ENCODE assay signal across 24 cellular contexts in genomic region chr6:136421537-136422158, GRCh38.
A peak's percentile ranks its signal among the peaks of the same experiment; 100 is the strongest.
DNase-seq lines count a peak whose midpoint lies in the region; ATAC-seq and TF ChIP-seq lines count a peak whose summit lies in the region.
"Had no signal": no experiment of that assay in that cellular context is flagged by ENCODE, and none has a peak within 500 bp of the region (broad histone marks: within the 10 kb centered on the region; RNA-seq: fewer than 3 reads in every experiment).

No MANE protein-coding gene starts in this region.

- TF ChIP-seq POLR2A in transverse colon (IDR thresholded peaks at IDR 0.05) = no peak

- H3K4me2 ChIP-seq in PC-3 (ENCODE audit: low read length) (no peak overlapping the region), trophoblast cell (ENCODE audit: low read length) (no peak overlapping the region)

- no peak for TF ChIP-seq EP300 in transverse colon (IDR thresholded peaks at IDR 0.05; ENCODE audit: low read depth)

- H3K23ac ChIP-seq in trophoblast cell (ENCODE audit: low read length) = no peak overlapping the region

- ATAC-seq in PC-3 = no peak
- ATAC-seq in GM21515 (IDR thresholded peaks at IDR 0.05; ENCODE audit: unreplicated experiment) = no peak
- ATAC-seq: CD8-positive, alpha-beta T cell; HepG2 had no signal

- H3K79me2 ChIP-seq in PC-3 (ENCODE audit: low read length) (no peaks in the 10 kb centered on the region), trophoblast cell (ENCODE audit: control insufficient read depth, insufficient read depth, low read length, poor library complexity) (no peaks in the 10 kb centered on the region)

- H3K9me2 ChIP-seq in PC-3 (replicated peaks; ENCODE audit: low read length) = no peaks in the 10 kb centered on the region

- 0 out of 2 replicates have a peak overlapping the region, but pooled peaks have one; percentile 18 for H3K27ac ChIP-seq in PC-3 (ENCODE audit: low read length)
- peak overlapping the region; percentile 4 for H3K27ac ChIP-seq in layer of hippocampus (ENCODE audit: low read depth, low read length)
- H3K27ac ChIP-seq in transverse colon = peak overlapping the region; percentile 7 to 49 (median 24)
- H3K27ac ChIP-seq in trophoblast cell (ENCODE audit: low read depth, low read length) = no peak overlapping the region
- H3K27ac ChIP-seq: C4-2B, GM23248, SK-N-MC had no signal

- H2BK12ac ChIP-seq in trophoblast cell (ENCODE audit: low read length) = no peak overlapping the region

- H3F3A ChIP-seq in PC-3 (ENCODE audit: low read length, unreplicated experiment) = no peaks in the 10 kb centered on the region

- H3K9ac ChIP-seq in PC-3 (ENCODE audit: low read length) (no peak overlapping the region), trophoblast cell (ENCODE audit: low read length) (no peak overlapping the region)
- H3K9ac ChIP-seq: GM23248 had no signal

- no peak overlapping the region for H4K91ac ChIP-seq in trophoblast cell (ENCODE audit: low read depth, low read length)

- in situ Hi-C loops in transverse colon (cut with MboI; ENCODE audit: low pct_ligation_motif_present in 1 of 4, low pct_unique_long_range_greater_than_20kb in 1 of 4, low sequenced_read_pairs in 3 of 4) = no loop called here

- no peaks in the 10 kb centered on the region for H4K20me1 ChIP-seq in PC-3 (ENCODE audit: low read length)

- H3K4ac ChIP-seq in trophoblast cell (ENCODE audit: low read depth, low read length) = no peak overlapping the region

- WGBS in transverse colon (ENCODE audit: low coverage in 1 of 2), 2 donors = 52% methylated on average over 4 to 6 of the region's 6 CpGs
- no CpG with 5 or more reads among the region's 6 CpGs for WGBS in trophoblast cell (ENCODE audit: extremely low coverage, insufficient coverage, insufficient read length)

- H4K12ac ChIP-seq in trophoblast cell (ENCODE audit: low read depth, low read length) = no peak overlapping the region

- H3K9me3 ChIP-seq in PC-3 (ENCODE audit: low read length) (no peaks in the 10 kb centered on the region), transverse colon (no peaks in the 10 kb centered on the region), trophoblast cell (ENCODE audit: insufficient read depth, low read depth, low read length) (no peaks in the 10 kb centered on the region)
- H3K9me3 ChIP-seq: Caco-2 had no signal

- intact Hi-C loops in PC-3 (cut with micrococcal nuclease) = no loop called here
- intact Hi-C loops in transverse colon (cut with DNase I; ENCODE audit: low total_unique reads) = no loop called here

- no peaks in the 10 kb centered on the region for H3K36me3 ChIP-seq in PC-3 (ENCODE audit: low read depth, low read length)
- H3K36me3 ChIP-seq in transverse colon = no peaks in the 10 kb centered on the region
- no peaks in the 10 kb centered on the region for H3K36me3 ChIP-seq in trophoblast cell (ENCODE audit: control insufficient read depth in 1 of 2, insufficient read depth in 2 of 2, low read length in 2 of 2)

- no peak overlapping the region for H3K18ac ChIP-seq in trophoblast cell (ENCODE audit: low read length)

- BruUV-seq in PC-3 (replicated peaks; lab: Mats Ljungman, UMichigan) = no TSS peak

- H3K27me3 ChIP-seq in PC-3 (ENCODE audit: low read length) (no peaks in the 10 kb centered on the region), layer of hippocampus (ENCODE audit: control insufficient read depth, insufficient read depth, low read length) (no peaks in the 10 kb centered on the region), transverse colon (no peaks in the 10 kb centered on the region), trophoblast cell (ENCODE audit: insufficient read depth, low read length) (no peaks in the 10 kb centered on the region)

- DNase-seq in DMS79 (lab: John Stamatoyannopoulos, UW) (peak; percentile 3), PC-3 (no peak), transverse colon (no peak), NOMO-1 treated with DMSO at 0.1 percent for 48 hours (lab: John Stamatoyannopoulos, UW; ENCODE audit: unreplicated experiment) (no peak), trophoblast cell (no peak)
- DNase-seq: Caco-2; CD8-positive, alpha-beta T cell; GF-D8; GM23248; H9; Kasumi-1; MV-4-11; NCI-H1105; NCI-H1436 treated with DMSO at 0.1 percent for 48 hours; NCI-H187 treated with DMSO at 0.1 percent for 48 hours; NCI-H446; NCI-H524 treated with DMSO at 0.1 percent for 48 hours; NCI-H82; SIG-M5 had no signal

- TF ChIP-seq CTCF in PC-3 (conservative IDR thresholded peaks at IDR 0.05; ENCODE audit: low read depth, low read length) = no peak
- peak in 1 of 5 experiments; percentile 25 for TF ChIP-seq CTCF in transverse colon (IDR thresholded peaks at IDR 0.05)

- H3K4me3 ChIP-seq in PC-3 (ENCODE audit: low read length) (no peak overlapping the region), transverse colon (no peak overlapping the region), trophoblast cell (ENCODE audit: low read depth, low read length) (no peak overlapping the region)
- H3K4me3 ChIP-seq: GM23248, SK-N-MC had no signal

- POLR2A ChIA-PET in PC-3 (lab: Charles Lee; ENCODE audit: unreplicated experiment) = no interaction called here

- H4K8ac ChIP-seq in trophoblast cell (ENCODE audit: low read depth, low read length) = no peak overlapping the region

- H3K14ac ChIP-seq in trophoblast cell (ENCODE audit: low read length) = no peak overlapping the region

- no peaks in the 10 kb centered on the region for H3K79me1 ChIP-seq in trophoblast cell (ENCODE audit: low read length)

- H2BK5ac ChIP-seq in trophoblast cell (ENCODE audit: low read depth, low read length, poor library complexity) = no peak overlapping the region

- no peak overlapping the region for H2AK5ac ChIP-seq in trophoblast cell (ENCODE audit: low read length)

- CTCF ChIA-PET in PC-3 (lab: Charles Lee) = no interaction called here

- H2BK120ac ChIP-seq in trophoblast cell (ENCODE audit: insufficient read depth, low read length, poor library complexity) = no peak overlapping the region

- H3K4me1 ChIP-seq in PC-3 (ENCODE audit: insufficient read depth, low read length) (no peaks in the 10 kb centered on the region), transverse colon (peaks cover 0 to 31% (median 13%) of the 10 kb centered on the region in 4 donors), trophoblast cell (ENCODE audit: control insufficient read depth in 1 of 2, insufficient read depth in 2 of 2, low read length in 2 of 2) (no peaks in the 10 kb centered on the region)

- H2AFZ ChIP-seq in PC-3 (ENCODE audit: low read length) (no peak overlapping the region), trophoblast cell (ENCODE audit: insufficient read depth, low read length, poor library complexity) (no peak overlapping the region)
- H2AFZ ChIP-seq: GM23248 had no signal
